Comparison of ENCODE assay signal across 24 cellular contexts in the genomic region with DNA sequence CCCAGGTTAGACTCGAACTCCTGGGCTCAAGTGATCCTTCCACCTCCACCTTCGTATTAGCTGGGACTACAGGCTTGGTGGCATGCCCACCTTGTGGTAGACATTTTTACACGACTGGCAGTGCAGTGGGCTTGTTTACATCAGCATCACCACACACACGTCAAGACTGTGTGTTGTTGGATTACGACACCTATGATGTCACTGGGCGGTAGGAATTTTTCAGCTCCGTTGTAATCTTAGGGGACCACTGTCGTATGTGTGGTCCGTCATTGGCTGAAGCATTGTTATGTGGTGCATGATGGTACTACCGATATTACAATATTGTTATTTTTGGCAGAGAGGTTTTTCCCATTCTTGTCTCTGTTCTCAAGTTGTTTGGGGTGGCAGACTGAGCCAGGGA.
"Had no signal": no experiment of that assay in that cellular context is flagged by ENCODE, and none has a peak within 500 bp of the region (broad histone marks: within the 10 kb centered on the region; RNA-seq: fewer than 3 reads in every experiment).

No MANE protein-coding gene starts in this region.

- DNase-seq: activated CD4-positive, alpha-beta memory T cell treated with anti-CD3 and anti-CD28 coated beads for 36 hours; activated CD4-positive, alpha-beta T cell treated with anti-CD3 and anti-CD28 coated beads for 36 hours; activated gamma-delta T cell treated with Interleukin-2 at 50 U/mL for 16 hours; activated T-cell treated with anti-CD3 and anti-CD28 coated beads for 4 hours; amniotic stem cell; effector CD4-positive, alpha-beta T cell; hypothalamus; kidney; nephron progenitor cell; nucleus accumbens; T-helper 17 cell; uterus had no signal

- H3K4me3 Mint-ChIP-seq: activated CD4-positive, alpha-beta memory T cell treated with anti-CD3 and anti-CD28 coated beads for 36 hours; activated CD4-positive, alpha-beta T cell treated with anti-CD3 and anti-CD28 coated beads for 36 hours; activated T-helper 1 cell treated with anti-CD3 and anti-CD28 coated beads, Interleukin-12 subunit alpha, Interleukin-12 subunit beta, Interleukin-2, Interleukin-4 antibody, amounts not matched to agents 30 ng/mL and 10 ng/mL and 1 ng/mL, durations not matched to agents 14 hours and 24 hours and 36 hours; brain; central memory CD8-positive, alpha-beta T cell; nephron progenitor cell; stimulated activated naive CD8-positive, alpha-beta T cell treated with anti-CD3 and anti-CD28 coated beads, Interleukin-15, Interleukin-2, amounts not matched to agents 100 ng/mL and 50 ng/mL, for 24 hours; T-helper 17 cell had no signal

- H3K36me3 ChIP-seq: right atrium auricular region, uterus had no signal

- H3K36me3 Mint-ChIP-seq: activated CD4-positive, alpha-beta memory T cell treated with anti-CD3 and anti-CD28 coated beads for 36 hours had no signal

- H3K27me3 Mint-ChIP-seq: brain, progenitor cell of endocrine pancreas had no signal

- H3K27ac Mint-ChIP-seq: activated CD4-positive, alpha-beta memory T cell treated with anti-CD3 and anti-CD28 coated beads for 36 hours; activated CD4-positive, alpha-beta T cell treated with anti-CD3 and anti-CD28 coated beads for 36 hours; activated naive CD4-positive, alpha-beta T cell treated with anti-CD3 and anti-CD28 coated beads, Interleukin-2, amount 50 U/mL, for 72 hours; activated T-helper 1 cell treated with anti-CD3 and anti-CD28 coated beads, Interleukin-12 subunit alpha, Interleukin-12 subunit beta, Interleukin-2, Interleukin-4 antibody, amounts not matched to agents 30 ng/mL and 10 ng/mL and 1 ng/mL, durations not matched to agents 14 hours and 24 hours and 36 hours; brain; nephron progenitor cell; progenitor cell of endocrine pancreas; stimulated activated naive CD8-positive, alpha-beta T cell treated with anti-CD3 and anti-CD28 coated beads, Interleukin-15, Interleukin-2, amounts not matched to agents 100 ng/mL and 50 ng/mL, for 24 hours; T-helper 17 cell had no signal

- ATAC-seq: activated CD4-positive, alpha-beta T cell treated with anti-CD3 and anti-CD28 coated beads for 36 hours; activated naive CD4-positive, alpha-beta T cell treated with anti-CD3 and anti-CD28 coated beads, Interleukin-2, amount 50 U/mL, for 72 hours; left lobe of liver; T-helper 17 cell had no signal

- H3K4me3 ChIP-seq: coronary artery, lung, right atrium auricular region, skin epidermis, tibial nerve, uterus had no signal

- H3K27me3 ChIP-seq: right atrium auricular region, tibial nerve, uterus had no signal

- H3K27ac ChIP-seq: coronary artery, skin epidermis, uterus had no signal
